Comparison of ENCODE assay signal across 8 cellular contexts in genomic region chr5:163915481-163915961, GRCh38.
DNase-seq lines count a peak whose midpoint lies in the region; ATAC-seq and TF ChIP-seq lines count a peak whose summit lies in the region.

No MANE protein-coding gene starts in this region.

- ATAC-seq in GM19438 (IDR thresholded peaks at IDR 0.05; ENCODE audit: low read depth, unreplicated experiment) (peak; percentile 58), HG03342 (IDR thresholded peaks at IDR 0.05; ENCODE audit: unreplicated experiment) (peak; percentile 67), SK-N-SH treated with all-trans-retinoic acid at 6 μM for 48 hours (peak; percentile 55), left lobe of liver (peak; percentile 54)

- DNase-seq in DMS 273 (lab: John Stamatoyannopoulos, UW; ENCODE audit: unreplicated experiment) = peak; percentile 79
- no peak for DNase-seq in left lobe of liver (ENCODE audit: low spot score)
- no peak for DNase-seq in central memory CD4-positive, alpha-beta T cell
- DNase-seq in erythroblast (lab: John Stamatoyannopoulos, UW) = no peak
- DNase-seq in stimulated activated naive CD4-positive, alpha-beta T cell treated with Interleukin-2 at 50 U/mL for 16 hours (lab: John Stamatoyannopoulos, UW) = no peak

- TF ChIP-seq POLR2A in erythroblast (IDR thresholded peaks at IDR 0.05; ENCODE audit: low read length) = no peak

TF ChIP-seq in SK-N-SH treated with all-trans-retinoic acid at 6 μM for 48 hours, 23 proteins besides CTCF, POLR2A, EP300 and RAD21:
- TF ChIP-seq BACH2 (CRISPR knock-in tag; IDR thresholded peaks at IDR 0.05; ENCODE audit: borderline replicate concordance) = no peak
- no peak for TF ChIP-seq ZFP3 (CRISPR knock-in tag; IDR thresholded peaks at IDR 0.05)
- TF ChIP-seq CSDC2 (CRISPR knock-in tag; IDR thresholded peaks at IDR 0.05) = no peak
- TF ChIP-seq ISL1 (CRISPR knock-in tag; IDR thresholded peaks at IDR 0.05) = no peak
- TF ChIP-seq POU6F1 (CRISPR knock-in tag; IDR thresholded peaks at IDR 0.05; ENCODE audit: borderline replicate concordance, low read depth) = no peak
- TF ChIP-seq RARB (CRISPR knock-in tag; IDR thresholded peaks at IDR 0.05) = no peak
- TF ChIP-seq ZFP30 (CRISPR knock-in tag; IDR thresholded peaks at IDR 0.05) = no peak
- no peak for TF ChIP-seq TCF4 (CRISPR knock-in tag; IDR thresholded peaks at IDR 0.05; ENCODE audit: borderline replicate concordance)
- no peak for TF ChIP-seq ZNF70 (CRISPR knock-in tag; IDR thresholded peaks at IDR 0.05)
- TF ChIP-seq PATZ1 (CRISPR knock-in tag; IDR thresholded peaks at IDR 0.05; ENCODE audit: borderline replicate concordance) = no peak
- no peak for TF ChIP-seq ZNF8 (CRISPR knock-in tag; IDR thresholded peaks at IDR 0.05)
- TF ChIP-seq PPARA (CRISPR knock-in tag; IDR thresholded peaks at IDR 0.05; ENCODE audit: borderline replicate concordance) = no peak
- no peak for TF ChIP-seq ZNF565 (CRISPR knock-in tag; conservative IDR thresholded peaks at IDR 0.05; ENCODE audit: low read depth)
- no peak for TF ChIP-seq CREB5 (CRISPR knock-in tag; IDR thresholded peaks at IDR 0.05; ENCODE audit: low read depth)
- no peak for TF ChIP-seq SNAI2 (CRISPR knock-in tag; IDR thresholded peaks at IDR 0.05)
- no peak for TF ChIP-seq ESRRG (CRISPR knock-in tag; IDR thresholded peaks at IDR 0.05)
- no peak for TF ChIP-seq GLIS3 (CRISPR knock-in tag; IDR thresholded peaks at IDR 0.05)
